ENCODE assay signal across 9 cellular contexts in the genomic region with DNA sequence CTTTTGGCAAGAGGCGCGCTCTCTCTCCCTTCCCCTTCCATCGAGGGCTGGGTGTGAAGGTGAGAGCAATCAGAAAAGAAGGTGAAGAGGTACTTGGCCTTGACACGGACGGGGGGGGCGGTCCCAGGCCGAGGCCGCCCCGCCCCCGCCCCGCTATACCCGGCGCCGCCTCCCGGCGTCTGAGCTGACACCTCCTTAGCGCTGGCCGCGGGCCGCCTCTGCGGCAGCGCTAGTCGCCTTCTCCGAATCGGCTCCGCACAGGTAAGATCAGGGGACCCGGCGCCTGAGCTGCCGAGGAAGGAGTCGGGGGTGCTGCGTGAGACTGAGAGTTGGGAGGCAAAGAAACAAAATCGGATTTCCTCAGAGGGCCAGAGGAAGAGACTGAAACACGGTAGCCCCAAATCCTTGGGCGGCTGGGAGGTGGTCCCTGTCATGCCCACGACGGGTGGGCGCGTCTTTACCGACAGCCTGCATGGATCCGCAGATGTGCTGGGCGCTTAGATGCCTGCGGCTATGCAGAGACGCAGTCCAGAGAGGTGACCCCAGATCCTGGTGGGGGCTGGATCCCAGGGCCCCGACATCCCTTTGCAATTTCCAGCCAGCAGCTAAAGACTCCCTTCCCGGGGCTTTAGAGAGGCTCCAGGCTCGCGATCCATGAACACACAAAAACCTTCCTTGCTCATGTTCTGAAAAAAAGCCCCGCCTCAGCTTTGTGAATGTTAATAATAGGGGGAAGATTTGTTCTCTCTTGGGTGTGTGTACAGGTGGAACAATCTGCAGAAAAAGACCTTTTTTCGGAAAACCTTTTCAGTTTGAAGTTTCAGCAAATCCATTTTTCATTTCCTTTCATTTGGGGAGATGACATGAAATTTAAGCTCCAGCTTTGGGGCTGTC. TPM values are rescaled to one million over a fixed set of nuclear protein-coding genes. Genes with fewer than 3 reads are reported as not detected.
A peak's percentile ranks its signal among the peaks of the same experiment; 100 is the strongest.
DNase-seq lines count a peak whose midpoint lies in the region; ATAC-seq, FAIRE-seq and TF ChIP-seq lines count a peak whose summit lies in the region.
"Had no signal": no experiment of that assay in that cellular context is flagged by ENCODE, and none has a peak within 500 bp of the region (broad histone marks: within the 10 kb centered on the region; RNA-seq: fewer than 3 reads in every experiment).

A gene with protein sequence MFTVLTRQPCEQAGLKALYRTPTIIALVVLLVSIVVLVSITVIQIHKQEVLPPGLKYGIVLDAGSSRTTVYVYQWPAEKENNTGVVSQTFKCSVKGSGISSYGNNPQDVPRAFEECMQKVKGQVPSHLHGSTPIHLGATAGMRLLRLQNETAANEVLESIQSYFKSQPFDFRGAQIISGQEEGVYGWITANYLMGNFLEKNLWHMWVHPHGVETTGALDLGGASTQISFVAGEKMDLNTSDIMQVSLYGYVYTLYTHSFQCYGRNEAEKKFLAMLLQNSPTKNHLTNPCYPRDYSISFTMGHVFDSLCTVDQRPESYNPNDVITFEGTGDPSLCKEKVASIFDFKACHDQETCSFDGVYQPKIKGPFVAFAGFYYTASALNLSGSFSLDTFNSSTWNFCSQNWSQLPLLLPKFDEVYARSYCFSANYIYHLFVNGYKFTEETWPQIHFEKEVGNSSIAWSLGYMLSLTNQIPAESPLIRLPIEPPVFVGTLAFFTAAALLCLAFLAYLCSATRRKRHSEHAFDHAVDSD (plus strand): TSS at position 184 of the 894 bp plus-strand sequence. CDS start 874 bp downstream, outside the sequence.

- DNase-seq in CD8-positive, alpha-beta memory T cell, result peak in 4 of 5 donors; percentile 6 to 11 (median 8)
- DNase-seq in RWPE1 (ENCODE audit: low spot score), result peak; percentile 44
- no peak for DNase-seq in GM12878 (ENCODE audit: low read depth, low spot score)
- DNase-seq in stimulated activated CD4-positive, alpha-beta T cell treated with anti-CD3 and anti-CD28 coated beads, Interleukin-12 subunit alpha, Interleukin-12 subunit beta, amount 100 ng/mL, for 24 hours (ENCODE audit: low read depth in 2 of 2), result peak; percentile 14 to 19
- DNase-seq in occipital lobe (lab: John Stamatoyannopoulos, UW), result no peak

- H3K9me3 Mint-ChIP-seq in CD8-positive, alpha-beta memory T cell, result no peaks in the 10 kb centered on the region

- no peak for TF ChIP-seq EP300 in GM12878 (IDR thresholded peaks at IDR 0.05; ENCODE audit: borderline replicate concordance in 1 of 2, control insufficient read depth in 1 of 2, low read depth in 2 of 2, low read length in 2 of 2)

- peaks cover 8 to 17% (median 15%) of the 10 kb centered on the region in 3 donors for H3K4me1 Mint-ChIP-seq in CD8-positive, alpha-beta memory T cell

- H3K27ac Mint-ChIP-seq in CD8-positive, alpha-beta memory T cell, result peak within 1 kb of the TSS in 3 of 8 donors; percentile 19 to 61 (median 21)

- BruUV-seq in GM12878 (replicated peaks; lab: Mats Ljungman, UMichigan), result no TSS peak

- RAD21 ChIA-PET in GM12878 (lab: Charles Lee; ENCODE audit: unreplicated experiment), result no interaction called here

- CTCF ChIA-PET in CD8-positive, alpha-beta memory T cell (lab: Charles Lee), result interaction anchor here (0.7 kb wide), 1 partner anchor 114 kb away, joined by 3 read pairs; no protein-coding TSS in a partner anchor
- CTCF ChIA-PET in RWPE1 (lab: Yijun Ruan, JAX) (no interaction called here), GM12878 (lab: Yijun Ruan, JAX) (no interaction called here)

- peak within 1 kb of the TSS; percentile 26 for H3K4me3 ChIP-seq in CD8-positive, alpha-beta memory T cell (ENCODE audit: low read length)
- H3K4me3 ChIP-seq in GM12878 (no peak within 1 kb of the TSS), iPS-15b (ENCODE audit: low read depth, low read length) (peak within 1 kb of the TSS; percentile 87)

- H3K4me3 Mint-ChIP-seq in CD8-positive, alpha-beta memory T cell, result peak within 1 kb of the TSS in 6 of 7 donors; percentile 70 to 89 (median 78)

- 26% methylated on average over 40 of the region's 49 CpGs for WGBS in GM12878 (ENCODE audit: insufficient coverage, insufficient replicate concordance, low lambda C conversion rate, missing lambda C conversion rate)

- no peaks in the 10 kb centered on the region for H3K36me3 ChIP-seq in CD8-positive, alpha-beta memory T cell (ENCODE audit: insufficient read depth, low read length)
- H3K36me3 ChIP-seq in GM12878 (ENCODE audit: control insufficient read depth in 2 of 2, insufficient read depth in 2 of 2, low read length in 1 of 2) (no peaks in the 10 kb centered on the region), iPS-15b (ENCODE audit: control insufficient read depth, insufficient read depth, low read length) (no peaks in the 10 kb centered on the region)

- no peak within 1 kb of the TSS for H2AFZ ChIP-seq in GM12878 (ENCODE audit: control insufficient read depth, low read depth, low read length)

- peaks cover 0 to 6% (median 3%) of the 10 kb centered on the region in 3 donors for H3K36me3 Mint-ChIP-seq in CD8-positive, alpha-beta memory T cell

- no peak for TF ChIP-seq POLR2A in GM12878 (IDR thresholded peaks at IDR 0.05; ENCODE audit: low read depth, low read length)

- H3K4me1 ChIP-seq in CD8-positive, alpha-beta memory T cell (ENCODE audit: insufficient read depth, low read length), result peaks cover 6% of the 10 kb centered on the region
- H3K4me1 ChIP-seq in GM12878 (ENCODE audit: control insufficient read depth, insufficient read depth, low read length) (no peaks in the 10 kb centered on the region), iPS-15b (ENCODE audit: control insufficient read depth, insufficient read depth, low read length) (peaks cover 6% of the 10 kb centered on the region)

- H3K27me3 ChIP-seq in CD8-positive, alpha-beta memory T cell (ENCODE audit: insufficient read depth, low read length, poor library complexity, severe bottlenecking), result peaks cover 6% of the 10 kb centered on the region
- H3K27me3 ChIP-seq in GM12878 (replicated peaks in 1 of 2; ENCODE audit: control insufficient read depth in 2 of 2, insufficient read depth in 2 of 2, low read length in 1 of 2) (peaks cover 3 to 18% of the 10 kb centered on the region in 2 experiments), iPS-15b (ENCODE audit: control insufficient read depth, insufficient read depth, low read length) (peaks cover 43% of the 10 kb centered on the region)

- H3K9ac ChIP-seq in GM12878 (ENCODE audit: control insufficient read depth, insufficient read depth, low read length), result no peak within 1 kb of the TSS
- peak within 1 kb of the TSS; percentile 37 for H3K9ac ChIP-seq in iPS-15b (ENCODE audit: low read depth, low read length)

- H3K27me3 Mint-ChIP-seq in CD8-positive, alpha-beta memory T cell, result peaks cover 15 to 37% of the 10 kb centered on the region in 2 donors

- no peak for TF ChIP-seq CTCF in RWPE1 (conservative IDR thresholded peaks at IDR 0.05; ENCODE audit: low read depth)
- no peak for TF ChIP-seq CTCF in GM12878 (IDR thresholded peaks at IDR 0.05 in 2 of 3, conservative IDR thresholded peaks at IDR 0.05 in 1 of 3; ENCODE audit: control insufficient read depth in 2 of 3, extremely low read depth in 1 of 3, insufficient read depth in 1 of 3, low read depth in 3 of 3, low read length in 3 of 3)

- TF ChIP-seq RAD21 in GM12878 (IDR thresholded peaks at IDR 0.05; ENCODE audit: insufficient read depth, low read depth, low read length), result no peak

- ATAC-seq in GM12878 (peak; percentile 57), HG03108 (IDR thresholded peaks at IDR 0.05; ENCODE audit: unreplicated experiment) (no peak), GM21515 (IDR thresholded peaks at IDR 0.05; ENCODE audit: unreplicated experiment) (no peak)

- peak within 1 kb of the TSS; percentile 33; the same call in 1 of the 2 replicates for H3K4me2 ChIP-seq in GM12878 (ENCODE audit: control insufficient read depth, insufficient read depth)

- in situ Hi-C loops in GM12878 (cut with MboI), result no loop called here

- H4K20me1 ChIP-seq in GM12878 (ENCODE audit: control insufficient read depth, insufficient read depth), result no peaks in the 10 kb centered on the region

- H3K27ac ChIP-seq in CD8-positive, alpha-beta memory T cell (ENCODE audit: low read depth, low read length), result no peak within 1 kb of the TSS
- H3K27ac ChIP-seq in RWPE1 (no peak within 1 kb of the TSS), GM12878 (ENCODE audit: control insufficient read depth, insufficient read depth) (no peak within 1 kb of the TSS)

- no peaks in the 10 kb centered on the region for H3K9me3 ChIP-seq in CD8-positive, alpha-beta memory T cell (ENCODE audit: low read length)
- H3K9me3 ChIP-seq in GM12878 (replicated peaks; ENCODE audit: control insufficient read depth, insufficient read depth, low read length) (no peaks in the 10 kb centered on the region), iPS-15b (ENCODE audit: control insufficient read depth, insufficient read depth, low read length) (no peaks in the 10 kb centered on the region)

- SMC1A ChIA-PET in GM12878 (lab: Charles Lee; ENCODE audit: uncharacterized antibody, unreplicated experiment), result no interaction called here

- intact Hi-C loops in GM12878 (cut with micrococcal nuclease; ENCODE audit: unreplicated experiment), result no loop called here

- no peaks in the 10 kb centered on the region for H3K79me2 ChIP-seq in GM12878 (ENCODE audit: control insufficient read depth, insufficient read depth, low read length)

- POLR2A ChIA-PET in CD8-positive, alpha-beta memory T cell (lab: Charles Lee), result interaction anchor here (0.6 kb wide), 1 partner anchor 349 kb away, joined by 5 read pairs; no protein-coding TSS in a partner anchor
- POLR2A ChIA-PET in RWPE1 (lab: Yijun Ruan, JAX; ENCODE audit: low non-redundant PET) (interaction anchor here (0.6 kb wide), 1 partner anchor 68 kb away, joined by 5 read pairs; no protein-coding TSS in a partner anchor), GM12878 (lab: Charles Lee) (no interaction called here)

- no peak for FAIRE-seq in GM12878 (lab: Jason Lieb, UNC)

RNA-seq across cellular contexts. Expression of the gene that starts here (rescaled TPM):
- not detected for total RNA-seq in CD8-positive, alpha-beta memory T cell
- not detected for polyA plus RNA-seq in CD8-positive, alpha-beta memory T cell
- total RNA-seq in GM12878 (2013; cell fraction: nucleolus; rRNA removed), result not detected in 2 replicates
- total RNA-seq in GM12878 (2014; rRNA removed), result not detected in 2 replicates
- total RNA-seq in GM12878 (2014; rRNA removed; fragmentation: Illumina TruSeq; extraction: Trizol), result not detected in 2 replicates
- total RNA-seq in GM12878 (2021), result not detected in 2 replicates
- polyA plus RNA-seq in GM12878 (2011; ENCODE audit: low read depth), result not detected
- not detected in 2 replicates for polyA plus RNA-seq in GM12878 (2011; rRNA removed)
- not detected in 2 replicates for polyA plus RNA-seq in GM12878 (2011; cell fraction: cytosol; rRNA removed)
- not detected in 2 replicates for polyA plus RNA-seq in GM12878 (2011; cell fraction: nucleus; rRNA removed)
- not detected in 2 replicates for polyA plus RNA-seq in GM12878 (2012)
- polyA plus RNA-seq in GM12878 (2014; fragmentation: Illumina TruSeq; extraction: Trizol), result 0.03 TPM in 1 of 2 replicates, not detected in the other
- not detected for polyA plus RNA-seq in GM12878 (2014; fragmentation: Nextera tagmentation; extraction: Ambion mirVana)
- not detected in 2 replicates for polyA plus RNA-seq in GM12878 (2014; rRNA removed)
- not detected for polyA plus RNA-seq in GM12878 (2016; fragmentation: Nextera tagmentation; extraction: Ambion mirVana)
- polyA minus RNA-seq in GM12878 (2011; rRNA and poly(A)+ RNA removed), result not detected in 2 replicates
- polyA minus RNA-seq in GM12878 (2011; cell fraction: cytosol; rRNA and poly(A)+ RNA removed), result not detected in 2 replicates
- polyA minus RNA-seq in GM12878 (2011; cell fraction: nucleus; rRNA and poly(A)+ RNA removed), result not detected in 2 replicates
- 1.6 TPM for total RNA-seq in occipital lobe
- total RNA-seq: dermis microvascular lymphatic vessel endothelial cell had no signal

Comparison
In these comparisons a context has a peak if more than half of its experiments do, and no peak if none do; other contexts are left out.
1. Peak in DNase-seq and H3K4me3 ChIP-seq in CD8-positive, alpha-beta memory T cell; RNA of the gene not detected or under 1 TPM.
2. Peak in ATAC-seq and H3K4me2 ChIP-seq in GM12878; RNA of the gene not detected or under 1 TPM.
3. DNase-seq: peak in RWPE1 (single experiment) and stimulated activated CD4-positive, alpha-beta T cell treated with anti-CD3 and anti-CD28 coated beads, Interleukin-12 subunit alpha, Interleukin-12 subunit beta, amount 100 ng/mL, for 24 hours (2 of 2); none in GM12878 (single experiment) and occipital lobe (single experiment).